Comparison of ENCODE assay signal across 17 cellular contexts in the genomic region with DNA sequence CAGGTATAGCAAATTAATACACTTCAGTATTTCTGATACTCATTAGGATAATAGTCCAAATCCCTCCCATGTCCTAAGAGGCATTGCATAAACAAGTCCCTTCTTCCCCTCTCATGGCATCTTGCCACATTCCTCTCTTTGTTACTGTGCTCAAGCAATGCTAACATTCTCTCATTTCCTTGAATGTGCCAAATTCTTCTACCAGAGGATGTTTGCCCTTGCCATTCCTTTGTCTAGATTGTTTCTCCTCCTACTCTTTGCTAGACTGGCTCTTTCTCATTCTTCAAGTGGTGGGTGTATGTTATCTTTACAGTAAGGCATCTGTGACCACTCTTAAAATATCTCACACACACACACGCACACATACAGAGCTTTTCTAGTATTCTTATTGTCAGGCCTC.
A peak's percentile ranks its signal among the peaks of the same experiment; 100 is the strongest.
DNase-seq lines count a peak whose midpoint lies in the region; TF ChIP-seq lines count a peak whose summit lies in the region.
"Had no signal": no experiment of that assay in that cellular context is flagged by ENCODE, and none has a peak within 500 bp of the region (broad histone marks: within the 10 kb centered on the region; RNA-seq: fewer than 3 reads in every experiment).

No MANE protein-coding gene starts in this region.

- no peak overlapping the region for H3K4me3 Mint-ChIP-seq in progenitor cell of endocrine pancreas (ENCODE audit: low read depth)
- H3K4me3 Mint-ChIP-seq: activated CD4-positive, alpha-beta T cell treated with anti-CD3 and anti-CD28 coated beads for 36 hours; activated T-cell treated with anti-CD3 and anti-CD28 coated beads, Interleukin-2, amount 50 U/mL, for 72 hours; immature natural killer cell had no signal

- no peak overlapping the region for H3K4me3 ChIP-seq in NT2/D1 (ENCODE audit: insufficient read length, low read depth)
- no peak overlapping the region for H3K4me3 ChIP-seq in fibroblast of lung (replicated peaks in 1 of 4; ENCODE audit: control extremely low read depth in 1 of 4, insufficient read depth in 1 of 4, low read depth in 3 of 4, low read length in 4 of 4)
- no peak overlapping the region for H3K4me3 ChIP-seq in H7 (ENCODE audit: insufficient read depth, low read depth, low read length)
- H3K4me3 ChIP-seq: PC-9, right lobe of liver, stomach had no signal

- no peak overlapping the region for H2AFZ ChIP-seq in fibroblast of lung (ENCODE audit: low read length)
- H2AFZ ChIP-seq: PC-9 had no signal

- H4K20me1 ChIP-seq in fibroblast of lung (ENCODE audit: control insufficient read depth, extremely low read depth, insufficient read depth, low read length): no peaks in the 10 kb centered on the region

- DNase-seq in EL: peak; percentile 54
- peak; percentile 27 for DNase-seq in NT2/D1 (ENCODE audit: low read depth, low spot score)
- DNase-seq in fibroblast of lung (ENCODE audit: low read depth in 2 of 2): peak; percentile 39 to 97
- peak; percentile 84 for DNase-seq in pulmonary artery endothelial cell (ENCODE audit: low read depth, low spot score)
- DNase-seq in progenitor cell of endocrine pancreas (ENCODE audit: low spot score, unreplicated experiment): no peak
- DNase-seq in activated effector memory CD4-positive, alpha-beta T cell treated with Interleukin-2 at 50 U/mL for 16 hours: no peak
- no peak for DNase-seq in GM13977 (ENCODE audit: low spot score)
- DNase-seq in H7: no peak
- DNase-seq: activated CD4-positive, alpha-beta T cell treated with anti-CD3 and anti-CD28 coated beads for 36 hours; activated T-cell treated with anti-CD3 and anti-CD28 coated beads, Interleukin-2, amount 50 U/mL, for 72 hours; Caco-2; immature natural killer cell; Karpas-422; NCI-H2107; right lobe of liver; stomach had no signal

- in situ Hi-C loops in GM13977 (cut with MboI; ENCODE audit: low pct_unique_long_range_greater_than_20kb, low sequenced_read_pairs, unreplicated experiment): no loop called here

- peaks cover 19% of the 10 kb centered on the region for H3K9me3 Mint-ChIP-seq in progenitor cell of endocrine pancreas (ENCODE audit: low read depth)

- H3K4me1 ChIP-seq in NT2/D1 (ENCODE audit: insufficient read depth, insufficient read length): no peaks in the 10 kb centered on the region
- H3K4me1 ChIP-seq in fibroblast of lung (ENCODE audit: control insufficient read depth, extremely low read depth, insufficient read depth, low read length): no peaks in the 10 kb centered on the region
- H3K4me1 ChIP-seq: Caco-2, right lobe of liver, stomach had no signal

- no peak overlapping the region for H3K27ac Mint-ChIP-seq in progenitor cell of endocrine pancreas
- H3K27ac Mint-ChIP-seq: activated CD4-positive, alpha-beta T cell treated with anti-CD3 and anti-CD28 coated beads for 36 hours; activated T-cell treated with anti-CD3 and anti-CD28 coated beads, Interleukin-2, amount 50 U/mL, for 72 hours; immature natural killer cell had no signal

- H3K27me3 ChIP-seq in NT2/D1 (ENCODE audit: insufficient read depth, insufficient read length) (no peaks in the 10 kb centered on the region), fibroblast of lung (ENCODE audit: control insufficient read depth, insufficient read depth, low read length) (no peaks in the 10 kb centered on the region), H7 (ENCODE audit: control insufficient read depth, insufficient read depth, low read length) (no peaks in the 10 kb centered on the region)
- H3K27me3 ChIP-seq: right lobe of liver, stomach had no signal

- H3K36me3 Mint-ChIP-seq in progenitor cell of endocrine pancreas (ENCODE audit: insufficient read depth): no peaks in the 10 kb centered on the region
- H3K36me3 Mint-ChIP-seq: immature natural killer cell had no signal

- no peaks in the 10 kb centered on the region for H3K27me3 Mint-ChIP-seq in progenitor cell of endocrine pancreas
- H3K27me3 Mint-ChIP-seq: activated CD4-positive, alpha-beta T cell treated with anti-CD3 and anti-CD28 coated beads for 36 hours had no signal

- H3K9ac ChIP-seq in NT2/D1 (ENCODE audit: insufficient read length, low read depth): no peak overlapping the region
- no peak overlapping the region for H3K9ac ChIP-seq in fibroblast of lung (ENCODE audit: insufficient read depth, low read length)

- H3K79me2 ChIP-seq in fibroblast of lung (ENCODE audit: control insufficient read depth, insufficient read depth, low read length): no peaks in the 10 kb centered on the region

- no peak overlapping the region for H3K27ac ChIP-seq in fibroblast of lung (ENCODE audit: insufficient read depth, low read length)
- H3K27ac ChIP-seq: PC-9, right lobe of liver, stomach had no signal

- H3K36me3 ChIP-seq in NT2/D1 (ENCODE audit: insufficient read depth, insufficient read length, low read length) (no peaks in the 10 kb centered on the region), fibroblast of lung (ENCODE audit: control insufficient read depth, insufficient read depth, low read length) (no peaks in the 10 kb centered on the region), H7 (replicated peaks; ENCODE audit: control insufficient read depth, insufficient read depth, low read length) (no peaks in the 10 kb centered on the region)
- H3K36me3 ChIP-seq: right lobe of liver, stomach had no signal

- H3K4me2 ChIP-seq in fibroblast of lung (ENCODE audit: extremely low read depth, insufficient read depth, low read length): no peak overlapping the region
- H3K4me2 ChIP-seq: PC-9 had no signal

- TF ChIP-seq CTCF in fibroblast of lung (conservative IDR thresholded peaks at IDR 0.05 in 1 of 2, IDR thresholded peaks at IDR 0.05 in 1 of 2; ENCODE audit: low read depth in 1 of 2, low read length in 2 of 2) (no peak), progenitor cell of endocrine pancreas (IDR thresholded peaks at IDR 0.05; ENCODE audit: unreplicated experiment) (no peak), GM13977 (IDR thresholded peaks at IDR 0.05; ENCODE audit: extremely low read depth, insufficient read depth, missing control alignments) (no peak)

- H3K9me3 ChIP-seq in NT2/D1 (ENCODE audit: insufficient read depth, low read length): peaks cover 11% of the 10 kb centered on the region; the same call in 1 of the 2 replicates
- no peaks in the 10 kb centered on the region for H3K9me3 ChIP-seq in fibroblast of lung (ENCODE audit: control insufficient read depth, insufficient read depth, low read depth, low read length)
- H3K9me3 ChIP-seq: Caco-2, right lobe of liver, stomach had no signal

- no peaks in the 10 kb centered on the region for H3K4me1 Mint-ChIP-seq in progenitor cell of endocrine pancreas (ENCODE audit: low read depth)
- H3K4me1 Mint-ChIP-seq: activated CD4-positive, alpha-beta T cell treated with anti-CD3 and anti-CD28 coated beads for 36 hours; immature natural killer cell had no signal

Comparison
In these comparisons a context has a peak if more than half of its experiments do, and no peak if none do; other contexts are left out.
1. DNase-seq: peak in EL (single experiment), NT2/D1 (single experiment), fibroblast of lung (2 of 2) and pulmonary artery endothelial cell (single experiment); none in progenitor cell of endocrine pancreas (single experiment), activated effector memory CD4-positive, alpha-beta T cell treated with Interleukin-2 at 50 U/mL for 16 hours (single experiment), GM13977 (single experiment) and H7 (single experiment).